ENCODE assay signal across 8 cellular contexts in the genomic region with DNA sequence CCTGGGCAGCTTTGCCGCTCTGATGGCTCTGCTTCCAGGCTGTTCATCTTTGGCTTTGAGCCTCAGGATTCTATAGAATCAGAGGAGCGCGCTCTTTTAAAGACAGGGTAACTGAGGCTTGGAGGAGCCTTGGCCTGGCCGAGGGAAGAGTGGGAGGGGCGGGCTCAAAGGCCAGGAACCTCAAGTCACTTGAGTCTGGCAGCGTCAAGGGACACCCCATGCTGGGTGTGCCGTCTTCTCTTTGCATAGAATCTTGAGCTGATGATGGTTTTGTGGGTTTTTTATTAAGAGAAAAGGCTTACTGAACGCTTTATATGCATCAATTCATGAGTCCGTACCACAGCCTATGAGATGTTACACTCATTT. TPM values are rescaled to one million over a fixed set of nuclear protein-coding genes. Genes with fewer than 3 reads are reported as not detected.
A peak's percentile ranks its signal among the peaks of the same experiment; 100 is the strongest.
DNase-seq lines count a peak whose midpoint lies in the region; ATAC-seq and TF ChIP-seq lines count a peak whose summit lies in the region.

No MANE protein-coding gene starts in this region.

- H3K27me3 ChIP-seq in SJCRH30 (no peaks in the 10 kb centered on the region), esophagus squamous epithelium (no peaks in the 10 kb centered on the region), rectal smooth muscle tissue (ENCODE audit: control insufficient read depth, insufficient read depth, low read length) (no peaks in the 10 kb centered on the region)

- peak overlapping the region; percentile 3 for H3K9ac ChIP-seq in rectal smooth muscle tissue (ENCODE audit: low read length)

- H3K4me3 ChIP-seq in SJCRH30 (peak overlapping the region; percentile 95), esophagus squamous epithelium (peak overlapping the region; percentile 74 to 99 (median 95)), rectal smooth muscle tissue (ENCODE audit: low read length) (peak overlapping the region; percentile 90)

- H3K4me1 ChIP-seq in SJCRH30 (peaks cover 10% of the 10 kb centered on the region; the same call in 1 of the 2 replicates), esophagus squamous epithelium (peaks cover 8 to 57% (median 25%) of the 10 kb centered on the region in 3 donors), rectal smooth muscle tissue (ENCODE audit: control insufficient read depth, insufficient read depth, low read length) (peaks cover 6% of the 10 kb centered on the region)

- H3K27ac ChIP-seq in SJCRH30: no peak overlapping the region
- peak overlapping the region; percentile 98 to 100 (median 99) for H3K27ac ChIP-seq in esophagus squamous epithelium
- peak overlapping the region; percentile 99 for H3K27ac ChIP-seq in rectal smooth muscle tissue (ENCODE audit: low read depth, low read length)

- DNase-seq in SJCRH30 (no peak), esophagus squamous epithelium (lab: John Stamatoyannopoulos, UW) (no peak), HuH-7.5 (ENCODE audit: low spot score) (no peak), GM13976 (ENCODE audit: low spot score) (no peak), T-helper 9 cell (no peak), MV-4-11 (lab: John Stamatoyannopoulos, UW) (no peak)

- 57 to 82% methylated on average over 3 to 4 of the region's 9 CpGs for WGBS in esophagus squamous epithelium, 2 donors

- peak; percentile 1 for ATAC-seq in GM19372 (IDR thresholded peaks at IDR 0.05; ENCODE audit: low read depth, unreplicated experiment)

- TF ChIP-seq CTCF in esophagus squamous epithelium (IDR thresholded peaks at IDR 0.05) (no peak), GM13976 (IDR thresholded peaks at IDR 0.05; ENCODE audit: borderline replicate concordance, control extremely low read depth, extremely low read depth, insufficient read depth, missing control alignments) (no peak)

- intact Hi-C loops in esophagus squamous epithelium (cut with DNase I): no loop called here

- no peaks in the 10 kb centered on the region; the same call in none of the 2 replicates for H3K9me3 ChIP-seq in SJCRH30 (replicated peaks)
- H3K9me3 ChIP-seq in esophagus squamous epithelium: peaks cover 0 to 9% (median 4%) of the 10 kb centered on the region in 3 donors

- no peak for TF ChIP-seq POLR2A in esophagus squamous epithelium (IDR thresholded peaks at IDR 0.05)

- in situ Hi-C loops in GM13976 (cut with MboI; ENCODE audit: low sequenced_read_pairs, unreplicated experiment): no loop called here

- H3K36me3 ChIP-seq in SJCRH30: peaks cover 4% of the 10 kb centered on the region; the same call in 1 of the 2 replicates
- peaks cover 7 to 24% (median 8%) of the 10 kb centered on the region in 3 donors for H3K36me3 ChIP-seq in esophagus squamous epithelium
- H3K36me3 ChIP-seq in rectal smooth muscle tissue (ENCODE audit: control insufficient read depth, insufficient read depth, low read length): peaks cover 12% of the 10 kb centered on the region

RNA-seq across cellular contexts. Expression of a gene that starts 1.1 kb away (rescaled TPM):
- 32.9 and 33.3 TPM in 2 replicates for total RNA-seq in SJCRH30 (2014; rRNA removed; shearing (Covaris generic))
- 100 to 1,000 TPM in 1 of 4 donors, 10 to 100 TPM in 3; 84.5 to 104 (median 92.5) TPM for total RNA-seq in esophagus squamous epithelium

RNA-seq across cellular contexts. Expression of a gene that starts 42.2 kb away (rescaled TPM):
- 5.9 and 7.4 TPM in 2 replicates for total RNA-seq in SJCRH30 (2014; rRNA removed; shearing (Covaris generic))
- 10 to 100 TPM in 1 of 4 donors, 1 to 10 TPM in 3; 4.1 to 19.5 (median 8.7) TPM for total RNA-seq in esophagus squamous epithelium

RNA-seq across cellular contexts. Expression of a gene that starts 42.9 kb away (rescaled TPM):
- total RNA-seq in SJCRH30 (2014; rRNA removed; shearing (Covaris generic)): 115 and 117 TPM in 2 replicates
- 10 to 100 TPM; 23.1 to 51.9 (median 35.6) TPM for total RNA-seq in esophagus squamous epithelium

RNA-seq across cellular contexts. Expression of a gene that starts 51.8 kb away (rescaled TPM):
- total RNA-seq in SJCRH30 (2014; rRNA removed; shearing (Covaris generic)): not detected in 2 replicates
- not detected for total RNA-seq in esophagus squamous epithelium
